ENCODE assay signal across 22 cellular contexts in the genomic region with DNA sequence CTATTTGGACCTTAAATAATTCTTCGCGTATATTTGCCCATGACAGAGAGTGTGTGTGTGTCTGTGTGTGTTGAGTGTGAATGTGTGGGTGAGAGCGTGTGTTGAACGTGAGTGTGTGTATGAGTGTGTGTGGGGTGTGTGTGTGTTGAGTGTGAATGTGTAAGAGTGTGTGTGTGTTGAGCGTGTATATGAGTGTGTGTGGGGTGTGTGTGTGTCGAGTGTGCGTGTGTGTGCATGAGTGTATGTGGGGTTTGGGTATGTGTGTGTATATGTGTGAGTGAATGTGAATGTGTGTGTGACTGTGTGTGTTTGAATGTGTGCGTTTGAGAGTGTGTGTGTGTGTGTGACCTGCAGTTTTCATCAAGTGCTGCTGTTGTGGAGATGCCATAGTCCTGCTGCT. TPM values are rescaled to one million over a fixed set of nuclear protein-coding genes. Genes with fewer than 3 reads are reported as not detected.
"Had no signal": no experiment of that assay in that cellular context is flagged by ENCODE, and none has a peak within 500 bp of the region (broad histone marks: within the 10 kb centered on the region; RNA-seq: fewer than 3 reads in every experiment).

No MANE protein-coding gene starts in this region.

- H3K4me1 Mint-ChIP-seq: naive thymus-derived CD4-positive, alpha-beta T cell; stimulated activated memory B cell treated with anti-CD40 and anti-IgM and Interleukin-4, amounts not matched to agents 10 μg/mL and 1 μg/mL and 100 μg/mL, for 72 hours had no signal

- H3K4me3 Mint-ChIP-seq: naive thymus-derived CD4-positive, alpha-beta T cell; stimulated activated memory B cell treated with anti-CD40 and anti-IgM and Interleukin-4, amounts not matched to agents 10 μg/mL and 1 μg/mL and 100 μg/mL, for 72 hours; stimulated activated naive CD8-positive, alpha-beta T cell treated with anti-CD3 and anti-CD28 coated beads, Interleukin-15, Interleukin-2, amounts not matched to agents 100 ng/mL and 50 ng/mL, for 24 hours had no signal

- H3K27ac Mint-ChIP-seq: naive thymus-derived CD4-positive, alpha-beta T cell; progenitor cell of endocrine pancreas; stimulated activated memory B cell treated with anti-CD40 and anti-IgM and Interleukin-4, amounts not matched to agents 10 μg/mL and 1 μg/mL and 100 μg/mL, for 72 hours; stimulated activated naive CD8-positive, alpha-beta T cell treated with anti-CD3 and anti-CD28 coated beads, Interleukin-15, Interleukin-2, amounts not matched to agents 100 ng/mL and 50 ng/mL, for 24 hours had no signal

- H3K9me3 ChIP-seq: heart left ventricle, pancreas, testis, tibial nerve had no signal

- H3K4me1 ChIP-seq: pancreas, testis had no signal

- FAIRE-seq: endometrium, frontal cortex, pancreas had no signal

- H3K9me3 Mint-ChIP-seq: naive thymus-derived CD4-positive, alpha-beta T cell; stimulated activated memory B cell treated with anti-CD40 and anti-IgM and Interleukin-4, amounts not matched to agents 10 μg/mL and 1 μg/mL and 100 μg/mL, for 72 hours; stimulated activated naive CD8-positive, alpha-beta T cell treated with anti-CD3 and anti-CD28 coated beads, Interleukin-15, Interleukin-2, amounts not matched to agents 100 ng/mL and 50 ng/mL, for 24 hours had no signal

- H3K27ac ChIP-seq: heart left ventricle, pancreas, testis, tibial nerve had no signal

- ATAC-seq: esophagus mucosa; heart left ventricle; naive thymus-derived CD4-positive, alpha-beta T cell; pancreas; right cardiac atrium; stimulated activated memory B cell treated with anti-CD40 and anti-IgM and Interleukin-4, amounts not matched to agents 10 μg/mL and 1 μg/mL and 100 μg/mL, for 72 hours had no signal

- H3K27me3 ChIP-seq: pancreas, testis had no signal

- DNase-seq: effector memory CD4-positive, alpha-beta T cell; heart left ventricle; hippocampal formation; kidney glomerular epithelial cell; naive thymus-derived CD4-positive, alpha-beta T cell; occipital lobe; pancreas; right cardiac atrium; stimulated activated CD4-positive, alpha-beta T cell treated with anti-CD3 and anti-CD28 coated beads, Interleukin-15, amount 100 ng/mL, for 24 hours; stimulated activated CD4-positive, alpha-beta T cell treated with anti-CD3 and anti-CD28 coated beads, Interleukin-1b, Interleukin-23, amount 100 ng/mL, for 48 hours; stimulated activated CD4-positive, alpha-beta T cell treated with anti-CD3 and anti-CD28 coated beads, Interleukin-4, amount 100 ng/mL, for 24 hours; testis had no signal

- H3K4me3 ChIP-seq: heart left ventricle, pancreas, testis, tibial nerve had no signal

- H3K36me3 Mint-ChIP-seq: stimulated activated memory B cell treated with anti-CD40 and anti-IgM and Interleukin-4, amounts not matched to agents 10 μg/mL and 1 μg/mL and 100 μg/mL, for 72 hours had no signal

- H3K36me3 ChIP-seq: heart left ventricle, pancreas, tibial nerve had no signal

- H3K27me3 Mint-ChIP-seq: naive thymus-derived CD4-positive, alpha-beta T cell; stimulated activated memory B cell treated with anti-CD40 and anti-IgM and Interleukin-4, amounts not matched to agents 10 μg/mL and 1 μg/mL and 100 μg/mL, for 72 hours; stimulated activated naive CD8-positive, alpha-beta T cell treated with anti-CD3 and anti-CD28 coated beads, Interleukin-15, Interleukin-2, amounts not matched to agents 100 ng/mL and 50 ng/mL, for 24 hours had no signal

RNA-seq across cellular contexts. Expression of gene GAL, which starts 26.8 kb away (rescaled TPM):
- total RNA-seq: frontal cortex; mononuclear cell; naive thymus-derived CD4-positive, alpha-beta T cell; occipital lobe; right cardiac atrium had no signal
- polyA plus RNA-seq: liver; naive thymus-derived CD4-positive, alpha-beta T cell had no signal

RNA-seq across cellular contexts. Expression of gene TESMIN, which starts 40.2 kb away (rescaled TPM):
- polyA plus RNA-seq: neural cell had no signal
